ENCODE assay signal across 7 cellular contexts in genomic region chr15:74781673-74782595, GRCh38. TPM values are rescaled to one million over a fixed set of nuclear protein-coding genes. Genes with fewer than 3 reads are reported as not detected.
DNase-seq lines count a peak whose midpoint lies in the region; ATAC-seq and TF ChIP-seq lines count a peak whose summit lies in the region.

Gene CSK, plus strand, starts transcription at chr15:74782080. Its CDS starts 16,218 bp downstream, at chr15:74798298.

- H3K4me1 ChIP-seq in ectodermal cell (ENCODE audit: control insufficient read depth, insufficient read depth, low read length) = peaks cover 36% of the 10 kb centered on the region

- peaks cover 15% of the 10 kb centered on the region for H3K27me3 ChIP-seq in ectodermal cell (ENCODE audit: control insufficient read depth, insufficient read depth, low read length, poor library complexity, severe bottlenecking)

- no peak for TF ChIP-seq POLR2A in lower leg skin (IDR thresholded peaks at IDR 0.05)

- 0 to 1% methylated on average over 104 to 109 of the region's 109 CpGs for WGBS in ectodermal cell, 2 experiments
- 0 to 1% methylated on average over 38 to 74 of the region's 109 CpGs for WGBS in lower leg skin, 2 donors

- H3K4me3 ChIP-seq in ectodermal cell (ENCODE audit: insufficient read depth, low read depth, low read length) = peak within 1 kb of the TSS; percentile 77
- peak within 1 kb of the TSS; percentile 82 for H3K4me3 ChIP-seq in lower leg skin (ENCODE audit: low read depth, poor library complexity, severe bottlenecking)

- no peak within 1 kb of the TSS for H3K27ac ChIP-seq in ectodermal cell (ENCODE audit: insufficient read depth, low read depth, low read length, poor library complexity, severe bottlenecking)

- ATAC-seq in HG02759 (IDR thresholded peaks at IDR 0.05; ENCODE audit: unreplicated experiment) = peak; percentile 47

- intact Hi-C loops in lower leg skin (cut with DNase I; ENCODE audit: low total_unique reads) = loop anchor here (5.0 kb wide), 1 partner anchor 170 kb away; no protein-coding TSS in a partner anchor

- H3K9me3 ChIP-seq in ectodermal cell (ENCODE audit: control insufficient read depth, low read length) = no peaks in the 10 kb centered on the region

- TF ChIP-seq CTCF in GM12873 (IDR thresholded peaks at IDR 0.05; ENCODE audit: insufficient read depth, low read depth, low read length, missing control alignments) (peak; percentile 68), lower leg skin (IDR thresholded peaks at IDR 0.05) (no peak)

- H3K36me3 ChIP-seq in ectodermal cell (ENCODE audit: control insufficient read depth, insufficient read depth, low read length) = no peaks in the 10 kb centered on the region

- peak; percentile 68 for DNase-seq in NCI-H345 (lab: John Stamatoyannopoulos, UW)
- DNase-seq in activated CD4-positive, alpha-beta T cell treated with anti-CD3 and anti-CD28 coated beads, Interleukin-2, amount 50 U/mL, for 48 hours = peak; percentile 72 to 76
- DNase-seq in lower leg skin (ENCODE audit: low spot score in 2 of 2) = peak in 1 of 2 donors; percentile 93
- DNase-seq in stimulated activated CD4-positive, alpha-beta T cell treated with anti-CD3 and anti-CD28 coated beads, TNF-alpha, amount 100 ng/mL, for 4 hours (ENCODE audit: low read depth in 3 of 3) = peak; percentile 59 to 73 (median 61)

RNA-seq across cellular contexts. Expression of gene CSK, which starts in this region (rescaled TPM):
- 59.9 TPM for polyA plus RNA-seq in ectodermal cell (2013, experiment 1 of 4)
- 56.1 TPM for polyA plus RNA-seq in ectodermal cell (2013, experiment 2 of 4)
- polyA plus RNA-seq in ectodermal cell (2013, experiment 3 of 4) = 43.9 TPM
- 44.4 TPM for polyA plus RNA-seq in ectodermal cell (2013, experiment 4 of 4)
- total RNA-seq in lower leg skin = 10 to 100 TPM; 37.6 to 47.3 (median 45.4) TPM
